In genomic region chr14:92437729-92438280, GRCh38 we compare ENCODE assay signal across 18 cellular contexts.
DNase-seq lines count a peak whose midpoint lies in the region; ATAC-seq and TF ChIP-seq lines count a peak whose summit lies in the region.
"Had no signal": no experiment of that assay in that cellular context is flagged by ENCODE, and none has a peak within 500 bp of the region (broad histone marks: within the 10 kb centered on the region; RNA-seq: fewer than 3 reads in every experiment).

No MANE protein-coding gene starts in this region.

- H3K36me3 Mint-ChIP-seq in stimulated activated memory B cell treated with anti-CD40 and anti-IgM and Interleukin-4, amounts not matched to agents 10 μg/mL and 1 μg/mL and 100 μg/mL, for 72 hours = peaks cover 4% of the 10 kb centered on the region

- no peaks in the 10 kb centered on the region for H3K9me3 ChIP-seq in colonic mucosa
- H3K9me3 ChIP-seq: Peyer's patch had no signal

- no peak overlapping the region for H3K4me3 Mint-ChIP-seq in stimulated activated memory B cell treated with anti-CD40 and anti-IgM and Interleukin-4, amounts not matched to agents 10 μg/mL and 1 μg/mL and 100 μg/mL, for 72 hours
- H3K4me3 Mint-ChIP-seq: CD4-positive, alpha-beta T cell; HFFc6 had no signal

- DNase-seq in GM12864 (ENCODE audit: low read depth) (peak; percentile 31), choroid plexus epithelial cell (ENCODE audit: low read depth) (peak; percentile 11), colonic mucosa (no peak), SHP77 treated with DMSO at 0.1 percent for 48 hours (lab: John Stamatoyannopoulos, UW) (no peak)
- DNase-seq: ACHN; CD4-positive, alpha-beta T cell; HFFc6; KBM-7; NCI-H1092; NCI-H146; NCI-H2227 treated with DMSO at 0.1 percent for 48 hours; NCI-H524; Peyer's patch had no signal

- H3K4me1 ChIP-seq in colonic mucosa = no peaks in the 10 kb centered on the region
- H3K4me1 ChIP-seq: Peyer's patch had no signal

- ATAC-seq in HG03432 (IDR thresholded peaks at IDR 0.05; ENCODE audit: unreplicated experiment) (peak; percentile 50), HG03139 (IDR thresholded peaks at IDR 0.05; ENCODE audit: unreplicated experiment) (no peak)
- ATAC-seq in stimulated activated memory B cell treated with anti-CD40 and anti-IgM and Interleukin-4, amounts not matched to agents 10 μg/mL and 1 μg/mL and 100 μg/mL, for 72 hours = peak; percentile 62
- ATAC-seq: Right ventricle myocardium inferior had no signal

- peaks cover 10% of the 10 kb centered on the region for H3K27me3 Mint-ChIP-seq in stimulated activated memory B cell treated with anti-CD40 and anti-IgM and Interleukin-4, amounts not matched to agents 10 μg/mL and 1 μg/mL and 100 μg/mL, for 72 hours
- H3K27me3 Mint-ChIP-seq: CD4-positive, alpha-beta T cell had no signal

- no peaks in the 10 kb centered on the region for H3K27me3 ChIP-seq in colonic mucosa
- H3K27me3 ChIP-seq: Peyer's patch had no signal

- intact Hi-C loops in colonic mucosa (cut with DNase I) = no loop called here

- H3K27ac ChIP-seq in colonic mucosa = no peak overlapping the region
- H3K27ac ChIP-seq: Peyer's patch, SK-N-MC had no signal

- no peak overlapping the region for H3K4me3 ChIP-seq in GM12864 (ENCODE audit: low read depth, low read length)
- no peak overlapping the region for H3K4me3 ChIP-seq in choroid plexus epithelial cell (ENCODE audit: low read depth, low read length)
- no peak overlapping the region for H3K4me3 ChIP-seq in colonic mucosa
- H3K4me3 ChIP-seq: Peyer's patch, SK-N-MC had no signal

- no peak overlapping the region for H3K9ac ChIP-seq in colonic mucosa (ENCODE audit: low read depth in 2 of 2, low read length in 2 of 2)

- no peak for TF ChIP-seq CTCF in GM12864 (IDR thresholded peaks at IDR 0.05; ENCODE audit: low read depth, low read length, missing control alignments)
- TF ChIP-seq CTCF in choroid plexus epithelial cell (conservative IDR thresholded peaks at IDR 0.05; ENCODE audit: low read depth, low read length) = no peak
- no peak for TF ChIP-seq CTCF in colonic mucosa (IDR thresholded peaks at IDR 0.05)

- H3K36me3 ChIP-seq in colonic mucosa = no peaks in the 10 kb centered on the region
- H3K36me3 ChIP-seq: Peyer's patch had no signal

- H3K27ac Mint-ChIP-seq in stimulated activated memory B cell treated with anti-CD40 and anti-IgM and Interleukin-4, amounts not matched to agents 10 μg/mL and 1 μg/mL and 100 μg/mL, for 72 hours = no peak overlapping the region
- H3K27ac Mint-ChIP-seq: CD4-positive, alpha-beta T cell; HFFc6 had no signal

- H3K9me3 Mint-ChIP-seq in stimulated activated memory B cell treated with anti-CD40 and anti-IgM and Interleukin-4, amounts not matched to agents 10 μg/mL and 1 μg/mL and 100 μg/mL, for 72 hours = peaks cover 8% of the 10 kb centered on the region
- H3K9me3 Mint-ChIP-seq: CD4-positive, alpha-beta T cell had no signal

- peaks cover 47% of the 10 kb centered on the region for H3K4me1 Mint-ChIP-seq in stimulated activated memory B cell treated with anti-CD40 and anti-IgM and Interleukin-4, amounts not matched to agents 10 μg/mL and 1 μg/mL and 100 μg/mL, for 72 hours

Comparison
In these comparisons a context has a peak if more than half of its experiments do, and no peak if none do; other contexts are left out.
1. DNase-seq: peak in GM12864 (single experiment) and choroid plexus epithelial cell (single experiment); none in colonic mucosa (single experiment) and SHP77 treated with DMSO at 0.1 percent for 48 hours (single experiment).